8 cellular contexts compared by ENCODE assay signal in genomic region chr6:151390276-151391020, GRCh38.
DNase-seq lines count a peak whose midpoint lies in the region; ATAC-seq lines count a peak whose summit lies in the region.

No MANE protein-coding gene starts in this region.

- peak overlapping the region; percentile 62 for H3K27ac Mint-ChIP-seq in central memory CD8-positive, alpha-beta T cell (ENCODE audit: low read depth)

- H3K4me3 Mint-ChIP-seq in central memory CD8-positive, alpha-beta T cell = peak overlapping the region; percentile 96

- DNase-seq in AG08396 (ENCODE audit: low spot score) = peak; percentile 99
- peak; percentile 99 for DNase-seq in NCI-H345 (lab: John Stamatoyannopoulos, UW)
- DNase-seq in activated CD4-positive, CD25-positive, alpha-beta regulatory T cell treated with anti-CD3 and anti-CD28 coated beads, Interleukin-2, amount 50 U/mL, for 16 hours (ENCODE audit: low read depth, low spot score) = peak; percentile 97
- DNase-seq in central memory CD8-positive, alpha-beta T cell (ENCODE audit: low spot score in 2 of 2) = peak; percentile 93 to 97
- DNase-seq in islet precursor cell = peak; percentile 99
- peak; percentile 96 for DNase-seq in stimulated activated CD4-positive, alpha-beta T cell treated with anti-CD3 and anti-CD28 coated beads, Interleukin-12 subunit alpha, Interleukin-12 subunit beta, amount 100 ng/mL, for 4 hours

- H3K4me1 Mint-ChIP-seq in central memory CD8-positive, alpha-beta T cell = peaks cover 45% of the 10 kb centered on the region

- ATAC-seq in GM19025 (IDR thresholded peaks at IDR 0.05; ENCODE audit: low read depth, unreplicated experiment) (peak; percentile 80), HG03280 (IDR thresholded peaks at IDR 0.05; ENCODE audit: unreplicated experiment) (peak; percentile 72)
- peak; percentile 81 for ATAC-seq in central memory CD8-positive, alpha-beta T cell (replicated peaks; ENCODE audit: extremely low read depth, poor library complexity, severe bottlenecking)

- H3K36me3 Mint-ChIP-seq in central memory CD8-positive, alpha-beta T cell (ENCODE audit: insufficient read depth) = peaks cover 29% of the 10 kb centered on the region

- no peaks in the 10 kb centered on the region for H3K9me3 Mint-ChIP-seq in central memory CD8-positive, alpha-beta T cell

- no peaks in the 10 kb centered on the region for H3K27me3 Mint-ChIP-seq in central memory CD8-positive, alpha-beta T cell

Comparison
In these comparisons a context has a peak if more than half of its experiments do, and no peak if none do; other contexts are left out.
1. Peak in every context shown above with its lines: DNase-seq and ATAC-seq.